ENCODE assay signal across 16 cellular contexts in genomic region chr4:77471821-77472495, GRCh38.
"Had no signal": no experiment of that assay in that cellular context is flagged by ENCODE, and none has a peak within 500 bp of the region (broad histone marks: within the 10 kb centered on the region; RNA-seq: fewer than 3 reads in every experiment).

No MANE protein-coding gene starts in this region.

- H3K4me1 Mint-ChIP-seq: naive B cell had no signal

- H3K4me1 ChIP-seq: foreskin keratinocyte, vagina had no signal

- DNase-seq: effector memory CD4-positive, alpha-beta T cell; left colon; left ventricle myocardium superior; mesendoderm; naive B cell; ovary; right cardiac atrium; small intestine; stimulated activated CD4-positive, alpha-beta T cell treated with anti-CD3 and anti-CD28 coated beads, Interleukin-12 subunit alpha, Interleukin-12 subunit beta, amount 100 ng/mL, for 4 hours; stimulated activated naive CD4-positive, alpha-beta T cell; trophoblast cell had no signal

- H3K27ac Mint-ChIP-seq: naive B cell had no signal

- ATAC-seq: foreskin keratinocyte, left colon, left ventricle myocardium superior, right cardiac atrium had no signal

- H3K27me3 ChIP-seq: ovary, vagina had no signal

- FAIRE-seq: endometrium, small intestine had no signal

- H3K36me3 ChIP-seq: ovary, vagina had no signal

- H3K4me3 Mint-ChIP-seq: naive B cell had no signal

- H3K27ac ChIP-seq: epithelial cell of prostate, foreskin keratinocyte, ovary, vagina had no signal

- H3K9me3 ChIP-seq: ovary, vagina had no signal

- H3K4me3 ChIP-seq: lung, ovary, vagina had no signal
